ENCODE assay signal across 9 cellular contexts in the genomic region with DNA sequence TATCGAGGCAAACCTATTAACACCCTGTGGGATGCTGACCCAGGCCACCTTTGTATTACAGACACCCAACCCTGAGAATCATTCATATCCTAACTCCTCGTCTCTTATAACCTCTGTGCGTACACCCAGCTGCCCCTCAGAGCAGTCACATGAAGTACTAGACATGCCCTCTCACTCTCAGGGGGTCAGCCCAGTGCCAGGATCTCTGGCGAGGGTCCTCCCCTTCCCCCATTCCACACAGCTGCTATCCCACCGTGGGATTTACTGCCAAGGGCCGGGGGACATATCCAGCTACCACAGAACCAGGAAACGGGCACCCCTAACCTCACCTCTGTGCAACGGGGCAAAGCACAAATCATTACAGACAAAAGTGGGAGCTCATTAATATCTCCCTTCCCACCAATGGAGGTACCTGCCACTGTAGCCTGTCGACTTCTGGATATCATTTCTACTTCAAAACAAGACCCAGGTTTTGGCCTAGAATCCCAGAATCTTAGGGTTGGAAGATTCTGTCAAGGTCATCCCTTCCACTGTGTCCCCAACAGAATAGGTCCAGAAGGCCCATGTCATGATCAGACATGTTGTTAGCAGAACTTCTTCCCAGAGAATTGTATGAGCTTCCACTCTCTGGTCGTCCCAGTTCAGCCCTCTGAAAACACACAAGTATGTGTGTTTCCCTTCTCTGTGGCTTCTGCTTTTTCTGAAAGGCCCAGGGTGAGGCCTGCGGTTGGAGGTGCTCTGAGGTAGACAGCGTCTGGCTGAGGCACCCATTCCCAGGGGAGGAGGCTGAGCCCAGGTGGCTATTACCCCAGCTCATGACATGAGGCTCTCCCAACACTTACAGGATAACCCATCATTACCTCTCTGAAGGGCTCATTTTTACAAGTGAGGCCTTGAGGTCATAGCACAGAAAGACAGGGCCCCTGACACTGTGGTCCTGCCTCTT. TPM values are rescaled to one million over a fixed set of nuclear protein-coding genes. Genes with fewer than 3 reads are reported as not detected.
DNase-seq lines count a peak whose midpoint lies in the region; ATAC-seq and TF ChIP-seq lines count a peak whose summit lies in the region.
"Had no signal": no experiment of that assay in that cellular context is flagged by ENCODE, and none has a peak within 500 bp of the region (broad histone marks: within the 10 kb centered on the region; RNA-seq: fewer than 3 reads in every experiment).

No MANE protein-coding gene starts in this region.

- no peaks in the 10 kb centered on the region for H3K9me3 Mint-ChIP-seq in activated CD4-positive, alpha-beta T cell treated with anti-CD3 and anti-CD28 coated beads for 36 hours (ENCODE audit: low read depth)

- TF ChIP-seq CTCF in PC-3 (conservative IDR thresholded peaks at IDR 0.05; ENCODE audit: low read depth, low read length): no peak
- TF ChIP-seq CTCF in brain microvascular endothelial cell (IDR thresholded peaks at IDR 0.05; ENCODE audit: low read depth, low read length, missing control alignments): no peak

- H3K27ac ChIP-seq in PC-3 (ENCODE audit: low read length): no peak overlapping the region
- H3K27ac ChIP-seq in brain microvascular endothelial cell: no peak overlapping the region
- peak overlapping the region; percentile 97 for H3K27ac ChIP-seq in muscle layer of colon (ENCODE audit: low read depth, low read length)

- H3F3A ChIP-seq in PC-3 (ENCODE audit: low read length, unreplicated experiment): peaks cover 6% of the 10 kb centered on the region

- intact Hi-C loops in activated CD4-positive, alpha-beta T cell treated with anti-CD3 and anti-CD28 coated beads for 36 hours (cut with DNase I, micrococcal nuclease): loop anchor here (5.0 kb wide), 2 partner anchors 107 to 382 kb away; a partner anchor contains a TSS
- intact Hi-C loops in PC-3 (cut with micrococcal nuclease): no loop called here

- no peak overlapping the region for H3K9ac ChIP-seq in PC-3 (ENCODE audit: low read length)
- peak overlapping the region; percentile 97 for H3K9ac ChIP-seq in muscle layer of colon (ENCODE audit: low read length)

- H3K4me3 ChIP-seq in PC-3 (ENCODE audit: low read length) (peak overlapping the region; percentile 68; the same call in 1 of the 2 replicates), brain microvascular endothelial cell (ENCODE audit: low read depth, low read length) (peak overlapping the region; percentile 87), muscle layer of colon (ENCODE audit: low read depth in 1 of 2, low read length in 2 of 2) (peak overlapping the region; percentile 84 to 91)

- no peak overlapping the region for H2AFZ ChIP-seq in PC-3 (ENCODE audit: low read length)

- H3K9me2 ChIP-seq in PC-3 (replicated peaks; ENCODE audit: low read length): no peaks in the 10 kb centered on the region

- BruUV-seq in PC-3 (replicated peaks; lab: Mats Ljungman, UMichigan): no TSS peak

- H3K9me3 ChIP-seq in PC-3 (ENCODE audit: low read length) (no peaks in the 10 kb centered on the region), muscle layer of colon (ENCODE audit: low read length) (no peaks in the 10 kb centered on the region)

- peaks cover 41% of the 10 kb centered on the region for H3K79me2 ChIP-seq in PC-3 (ENCODE audit: low read length)

- H3K4me2 ChIP-seq in PC-3 (ENCODE audit: low read length): peak overlapping the region; percentile 77

- ATAC-seq in activated CD4-positive, alpha-beta T cell treated with anti-CD3 and anti-CD28 coated beads for 36 hours: no peak
- ATAC-seq in HG02870 (IDR thresholded peaks at IDR 0.05; ENCODE audit: unreplicated experiment): peak; percentile 45
- ATAC-seq in PC-3: no peak

- CTCF ChIA-PET in activated CD4-positive, alpha-beta T cell treated with anti-CD3 and anti-CD28 coated beads for 36 hours (lab: Charles Lee): interaction anchor here (0.6 to 13.7 kb wide), 17 partner anchors 8 to 397 kb away, joined by 3 to 205 read pairs (median 3); a partner anchor contains a TSS
- CTCF ChIA-PET in PC-3 (lab: Charles Lee): interaction anchor here (0.7 kb wide), 1 partner anchor 17 kb away, joined by 3 read pairs; no protein-coding TSS in a partner anchor

- in situ Hi-C loops in brain microvascular endothelial cell (cut with HindIII; ENCODE audit: low pct_ligation_motif_present, low sequenced_read_pairs): no loop called here

- DNase-seq in activated CD4-positive, alpha-beta T cell treated with anti-CD3 and anti-CD28 coated beads for 36 hours: peak; percentile 67
- no peak for DNase-seq in activated CD4-positive, alpha-beta T cell treated with anti-CD3 and anti-CD28 coated beads for 1 hour
- DNase-seq in PC-3: no peak
- DNase-seq in brain microvascular endothelial cell: no peak
- DNase-seq in retina: no peak
- DNase-seq in NCI-H2196 treated with DMSO at 0.1 percent for 48 hours (lab: John Stamatoyannopoulos, UW; ENCODE audit: unreplicated experiment): no peak

- POLR2A ChIA-PET in activated CD4-positive, alpha-beta T cell treated with anti-CD3 and anti-CD28 coated beads for 36 hours (lab: Charles Lee): interaction anchor here (1.1 to 1.4 kb wide), 2 partner anchors 20 to 114 kb away, joined by 4 to 9 read pairs; a partner anchor contains a TSS
- POLR2A ChIA-PET in PC-3 (lab: Charles Lee; ENCODE audit: unreplicated experiment): no interaction called here

- no peaks in the 10 kb centered on the region for H3K36me3 ChIP-seq in PC-3 (ENCODE audit: low read depth, low read length)
- H3K36me3 ChIP-seq in brain microvascular endothelial cell (replicated peaks): no peaks in the 10 kb centered on the region
- H3K36me3 ChIP-seq in muscle layer of colon (ENCODE audit: insufficient read depth, low read length): no peaks in the 10 kb centered on the region

- H3K27me3 Mint-ChIP-seq in activated CD4-positive, alpha-beta T cell treated with anti-CD3 and anti-CD28 coated beads for 36 hours: no peaks in the 10 kb centered on the region

- H3K4me1 ChIP-seq in PC-3 (ENCODE audit: insufficient read depth, low read length) (peaks cover 66% of the 10 kb centered on the region), muscle layer of colon (ENCODE audit: insufficient read depth, low read length) (peaks cover 59% of the 10 kb centered on the region)

- H4K20me1 ChIP-seq in PC-3 (ENCODE audit: low read length): no peaks in the 10 kb centered on the region

- peaks cover 11% of the 10 kb centered on the region for H3K36me3 Mint-ChIP-seq in activated CD4-positive, alpha-beta T cell treated with anti-CD3 and anti-CD28 coated beads for 36 hours (ENCODE audit: low read depth)

- H3K4me3 Mint-ChIP-seq in activated CD4-positive, alpha-beta T cell treated with anti-CD3 and anti-CD28 coated beads for 36 hours: peak overlapping the region; percentile 87

- H3K27me3 ChIP-seq in PC-3 (ENCODE audit: low read length) (no peaks in the 10 kb centered on the region), brain microvascular endothelial cell (replicated peaks) (no peaks in the 10 kb centered on the region), muscle layer of colon (ENCODE audit: control insufficient read depth in 1 of 2, insufficient read depth in 2 of 2, low read length in 2 of 2) (no peaks in the 10 kb centered on the region)

- H3K27ac Mint-ChIP-seq in activated CD4-positive, alpha-beta T cell treated with anti-CD3 and anti-CD28 coated beads for 36 hours: peak overlapping the region; percentile 91

- peaks cover 70% of the 10 kb centered on the region for H3K4me1 Mint-ChIP-seq in activated CD4-positive, alpha-beta T cell treated with anti-CD3 and anti-CD28 coated beads for 36 hours

RNA-seq across cellular contexts. Expression of a gene that starts 1.7 kb away (rescaled TPM):
- 10 to 100 TPM; 51.1 to 54.0 TPM for total RNA-seq in activated CD4-positive, alpha-beta T cell treated with anti-CD3 and anti-CD28 coated beads for 36 hours
- total RNA-seq in PC-3 (2014; rRNA removed): 42.8 and 45.0 TPM in 2 replicates

RNA-seq across cellular contexts. Expression of a gene that starts 20.3 kb away (rescaled TPM):
- total RNA-seq in activated CD4-positive, alpha-beta T cell treated with anti-CD3 and anti-CD28 coated beads for 36 hours: 10 to 100 TPM; 17.8 to 18.5 TPM
- 95.5 and 97.7 TPM in 2 replicates for total RNA-seq in PC-3 (2014; rRNA removed)

RNA-seq across cellular contexts. Expression of a gene that starts 20.7 kb away (rescaled TPM):
- total RNA-seq in activated CD4-positive, alpha-beta T cell treated with anti-CD3 and anti-CD28 coated beads for 36 hours: 10 to 100 TPM; 49.7 to 72.2 TPM
- total RNA-seq in PC-3 (2014; rRNA removed): 272 and 312 TPM in 2 replicates

RNA-seq across cellular contexts. Expression of a gene that starts 29.8 kb away (rescaled TPM):
- total RNA-seq in activated CD4-positive, alpha-beta T cell treated with anti-CD3 and anti-CD28 coated beads for 36 hours: under 1 TPM; 0.11 to 0.40 TPM
- total RNA-seq in PC-3 (2014; rRNA removed): 0.18 TPM in 1 of 2 replicates, not detected in the other
- total RNA-seq: Daoy had no signal
